In the genomic region with DNA sequence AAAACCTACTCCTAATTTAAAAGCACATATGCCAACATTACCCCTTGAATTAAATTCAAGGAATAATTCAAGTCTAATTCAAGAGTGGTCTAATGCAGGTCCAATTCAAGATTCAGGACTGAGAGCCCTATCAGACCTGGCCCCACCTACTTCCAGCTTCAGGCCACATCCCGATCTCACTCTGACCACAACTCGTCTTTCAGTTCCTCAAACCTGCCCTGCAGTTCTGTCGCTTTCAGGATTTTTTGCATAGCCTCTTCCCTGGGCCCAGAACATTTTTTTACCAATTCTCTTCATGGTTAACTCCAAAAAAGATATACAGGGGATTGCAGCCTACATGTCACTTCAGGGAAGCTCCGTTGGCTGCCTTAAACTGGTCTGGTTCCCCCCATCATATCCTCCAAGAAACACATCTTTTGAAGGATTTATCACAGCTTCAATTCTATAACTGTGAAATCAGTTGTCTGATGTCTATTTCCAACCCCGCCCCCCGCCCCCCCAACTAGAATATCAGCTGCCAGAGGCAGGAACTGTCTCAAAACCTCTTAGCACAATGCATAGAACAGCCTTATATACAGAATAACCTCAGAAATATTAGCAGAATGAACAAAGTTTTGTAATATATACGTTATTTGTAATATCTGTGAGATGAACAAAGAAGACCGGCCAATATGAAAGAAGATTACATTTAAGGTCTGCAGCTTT, we compare ENCODE assay signal across 8 cellular contexts. TPM values are rescaled to one million over a fixed set of nuclear protein-coding genes. Genes with fewer than 3 reads are reported as not detected.
DNase-seq lines count a peak whose midpoint lies in the region; ATAC-seq and TF ChIP-seq lines count a peak whose summit lies in the region.

No MANE protein-coding gene starts in this region.

- POLR2A ChIA-PET in activated CD8-positive, alpha-beta T cell treated with anti-CD3 and anti-CD28 coated beads for 36 hours (lab: Charles Lee): interaction anchor here (0.6 to 1.2 kb wide), 3 partner anchors 10 to 20 kb away, joined by 3 to 5 read pairs (median 3); a partner anchor contains a TSS

- H3K4me3 ChIP-seq in breast epithelium: no peak overlapping the region

- no peak for TF ChIP-seq POLR2A in breast epithelium (IDR thresholded peaks at IDR 0.05)

- H3K4me1 ChIP-seq in breast epithelium: no peaks in the 10 kb centered on the region

- no peaks in the 10 kb centered on the region for H3K9me3 Mint-ChIP-seq in activated CD8-positive, alpha-beta T cell treated with anti-CD3 and anti-CD28 coated beads for 36 hours
- no peaks in the 10 kb centered on the region for H3K9me3 Mint-ChIP-seq in osteocyte (ENCODE audit: unreplicated experiment)

- CTCF ChIA-PET in activated CD8-positive, alpha-beta T cell treated with anti-CD3 and anti-CD28 coated beads for 36 hours (lab: Charles Lee): interaction anchor here (0.9 to 1.3 kb wide), 4 partner anchors 9 to 55 kb away, joined by 3 to 6 read pairs (median 4); a partner anchor contains a TSS

- no peak overlapping the region for H3K27ac ChIP-seq in breast epithelium

- peak overlapping the region; percentile 89 for H3K27ac Mint-ChIP-seq in activated CD8-positive, alpha-beta T cell treated with anti-CD3 and anti-CD28 coated beads for 36 hours
- H3K27ac Mint-ChIP-seq in osteocyte (ENCODE audit: unreplicated experiment): no peak overlapping the region

- H3K36me3 ChIP-seq in breast epithelium: no peaks in the 10 kb centered on the region

- H3K27me3 ChIP-seq in breast epithelium: no peaks in the 10 kb centered on the region

- intact Hi-C loops in activated CD8-positive, alpha-beta T cell treated with anti-CD3 and anti-CD28 coated beads for 36 hours (cut with micrococcal nuclease): no loop called here
- intact Hi-C loops in breast epithelium (cut with DNase I; ENCODE audit: low total_unique reads): no loop called here

- H3K9me3 ChIP-seq in breast epithelium: no peaks in the 10 kb centered on the region

- no peaks in the 10 kb centered on the region for H3K27me3 Mint-ChIP-seq in activated CD8-positive, alpha-beta T cell treated with anti-CD3 and anti-CD28 coated beads for 36 hours
- H3K27me3 Mint-ChIP-seq in osteocyte (ENCODE audit: unreplicated experiment): no peaks in the 10 kb centered on the region

- peak; percentile 87 for ATAC-seq in GM19467 (IDR thresholded peaks at IDR 0.05; ENCODE audit: unreplicated experiment)
- peak; percentile 87 for ATAC-seq in HG03378 (IDR thresholded peaks at IDR 0.05; ENCODE audit: unreplicated experiment)
- ATAC-seq in activated CD8-positive, alpha-beta T cell treated with anti-CD3 and anti-CD28 coated beads for 36 hours: no peak

- H3K36me3 Mint-ChIP-seq in activated CD8-positive, alpha-beta T cell treated with anti-CD3 and anti-CD28 coated beads for 36 hours (ENCODE audit: low read depth): peaks cover 29% of the 10 kb centered on the region
- peaks cover 12% of the 10 kb centered on the region for H3K36me3 Mint-ChIP-seq in osteocyte (ENCODE audit: unreplicated experiment)

- H3K4me3 Mint-ChIP-seq in activated CD8-positive, alpha-beta T cell treated with anti-CD3 and anti-CD28 coated beads for 36 hours: peak overlapping the region; percentile 4
- no peak overlapping the region for H3K4me3 Mint-ChIP-seq in osteocyte (ENCODE audit: unreplicated experiment)

- peak; percentile 53 for DNase-seq in CMK (ENCODE audit: low read depth)
- DNase-seq in activated CD8-positive, alpha-beta T cell treated with anti-CD3 and anti-CD28 coated beads for 36 hours: peak; percentile 42
- DNase-seq in breast epithelium (ENCODE audit: low spot score in 2 of 2): no peak
- no peak for DNase-seq in DMS79 treated with DMSO at 0.1 percent for 48 hours (lab: John Stamatoyannopoulos, UW)
- DNase-seq in osteocyte (ENCODE audit: extremely low spot score, unreplicated experiment): no peak
- no peak for DNase-seq in AG20443 (ENCODE audit: low spot score)

- H3K4me1 Mint-ChIP-seq in activated CD8-positive, alpha-beta T cell treated with anti-CD3 and anti-CD28 coated beads for 36 hours (ENCODE audit: low read depth): peaks cover 84% of the 10 kb centered on the region
- peaks cover 2% of the 10 kb centered on the region for H3K4me1 Mint-ChIP-seq in osteocyte (ENCODE audit: unreplicated experiment)

- TF ChIP-seq CTCF in activated CD8-positive, alpha-beta T cell treated with anti-CD3 and anti-CD28 coated beads for 36 hours (IDR thresholded peaks at IDR 0.05): no peak
- TF ChIP-seq CTCF in breast epithelium (IDR thresholded peaks at IDR 0.05): no peak
- no peak for TF ChIP-seq CTCF in osteocyte (IDR thresholded peaks at IDR 0.05)

RNA-seq across cellular contexts. Expression of a gene that starts 20.8 kb away (rescaled TPM):
- total RNA-seq in activated CD8-positive, alpha-beta T cell treated with anti-CD3 and anti-CD28 coated beads for 36 hours: 10 to 100 TPM; 34.8 to 35.8 TPM
- 10 to 100 TPM; 31.4 to 85.6 (median 44.9) TPM for total RNA-seq in breast epithelium
- total RNA-seq in osteocyte: 37.6 and 38.0 TPM in 2 replicates

Comparison
In these comparisons a context has a peak if more than half of its experiments do, and no peak if none do; other contexts are left out.
1. DNase-seq: peak in CMK (single experiment) and activated CD8-positive, alpha-beta T cell treated with anti-CD3 and anti-CD28 coated beads for 36 hours (single experiment); none in breast epithelium (0 of 2), DMS79 treated with DMSO at 0.1 percent for 48 hours (single experiment), osteocyte (single experiment) and AG20443 (single experiment).